ENCODE assay signal across 8 cellular contexts in the genomic region with DNA sequence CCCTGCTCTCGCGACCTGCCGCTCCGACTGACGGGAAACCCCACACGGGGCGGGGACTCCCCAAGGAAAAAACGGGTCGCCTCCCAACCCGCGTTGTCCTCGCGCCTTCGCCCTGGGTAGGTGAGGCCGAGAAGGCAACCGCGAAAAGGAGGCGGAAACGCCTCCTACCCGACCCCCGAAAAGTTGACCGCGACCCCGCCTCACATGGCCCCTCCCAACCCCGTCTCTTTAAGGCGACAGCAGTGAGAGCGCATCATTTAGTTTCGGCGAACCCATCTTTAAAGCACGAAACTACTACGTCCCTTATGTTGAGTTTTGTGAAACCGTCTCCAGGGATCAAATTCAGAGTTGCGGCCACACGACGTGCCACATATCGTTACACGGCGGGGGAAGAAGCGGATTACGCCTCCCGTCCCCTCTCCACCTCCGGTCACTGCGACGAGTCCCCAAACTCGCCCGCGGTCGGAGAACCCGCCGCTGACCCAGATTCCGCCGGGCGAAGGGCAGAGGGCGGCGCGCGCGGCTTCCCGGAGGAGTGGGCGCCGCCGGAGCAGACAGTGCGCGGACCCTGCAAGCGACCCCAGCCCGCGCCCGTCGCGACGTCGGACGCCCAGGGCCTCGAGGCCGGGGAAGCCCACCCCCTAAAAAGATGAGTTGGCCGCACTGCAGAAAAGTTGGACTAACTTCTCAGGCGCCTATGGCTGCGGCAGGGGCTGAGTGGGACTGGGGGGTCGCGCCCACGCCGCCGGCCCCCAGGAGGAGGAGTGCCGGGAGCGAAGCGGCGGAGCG. TPM values are rescaled to one million over a fixed set of nuclear protein-coding genes. Genes with fewer than 3 reads are reported as not detected.
A peak's percentile ranks its signal among the peaks of the same experiment; 100 is the strongest.
DNase-seq lines count a peak whose midpoint lies in the region; ATAC-seq, FAIRE-seq and TF ChIP-seq lines count a peak whose summit lies in the region.

No MANE protein-coding gene starts in this region.

- WGBS in suprapubic skin = 1% methylated on average over 20 of the region's 88 CpGs

- H3K4me3 ChIP-seq in HUES48 (ENCODE audit: low read depth, low read length) (peak overlapping the region; percentile 80), suprapubic skin (peak overlapping the region; percentile 99)

- no peak for TF ChIP-seq CTCF in suprapubic skin (IDR thresholded peaks at IDR 0.05)

- H3K27me3 ChIP-seq in HUES48 (ENCODE audit: control insufficient read depth, insufficient read depth, low read length) (no peaks in the 10 kb centered on the region), suprapubic skin (no peaks in the 10 kb centered on the region)

- in situ Hi-C loops in Caki2 (cut with HindIII; ENCODE audit: low pct_unique_long_range_greater_than_20kb, low sequenced_read_pairs) = no loop called here

- TF ChIP-seq EP300 in suprapubic skin (IDR thresholded peaks at IDR 0.05) = no peak

- peak overlapping the region; percentile 89 for H3K9ac ChIP-seq in HUES48 (ENCODE audit: low read depth, low read length)

- H3K4me1 ChIP-seq in HUES48 (ENCODE audit: control insufficient read depth, insufficient read depth, low read length) (peaks cover 20% of the 10 kb centered on the region), suprapubic skin (peaks cover 21% of the 10 kb centered on the region)

- H3K36me3 ChIP-seq in HUES48 (ENCODE audit: control insufficient read depth, insufficient read depth, low read length) (peaks cover 18% of the 10 kb centered on the region), suprapubic skin (no peaks in the 10 kb centered on the region)

- H3K9me3 ChIP-seq in HUES48 (ENCODE audit: control insufficient read depth, insufficient read depth, low read length) = no peaks in the 10 kb centered on the region
- H3K9me3 ChIP-seq in suprapubic skin = no peaks in the 10 kb centered on the region

- peak; percentile 44 to 67 for TF ChIP-seq POLR2A in suprapubic skin (IDR thresholded peaks at IDR 0.05)

- H3K27ac ChIP-seq in HUES48 (ENCODE audit: low read depth, low read length) = peak overlapping the region; percentile 89
- peak overlapping the region; percentile 99 for H3K27ac ChIP-seq in suprapubic skin

- peak; percentile 53 for ATAC-seq in GM21360 (IDR thresholded peaks at IDR 0.05; ENCODE audit: unreplicated experiment)

- no peak for FAIRE-seq in frontal cortex (lab: Jason Lieb, UNC)

- peak; percentile 78 for DNase-seq in Caki2 (ENCODE audit: low read depth)
- DNase-seq in SHP77 treated with DMSO at 0.1 percent for 48 hours (lab: John Stamatoyannopoulos, UW) = peak; percentile 73
- peak; percentile 81 for DNase-seq in activated gamma-delta T cell (lab: John Stamatoyannopoulos, UW)
- DNase-seq in frontal cortex (ENCODE audit: low spot score in 2 of 2) = peak; percentile 64 to 67
- DNase-seq in nucleus accumbens (lab: John Stamatoyannopoulos, UW) = peak in 50 of 56 donors; percentile 23 to 82 (median 56)
- peak; percentile 92 to 93 for DNase-seq in suprapubic skin (ENCODE audit: low spot score in 2 of 2)

RNA-seq across cellular contexts. Expression of gene ANP32E, which starts 1.1 kb away (rescaled TPM):
- 15.2 and 16.0 TPM in 2 replicates for total RNA-seq in Caki2 (2014; rRNA removed; shearing (Covaris generic); ENCODE audit: low replicate concordance)
- 18.8 TPM for total RNA-seq in frontal cortex
- total RNA-seq in suprapubic skin = 10 to 100 TPM in 3 of 4 donors, 1 to 10 TPM in 1; 7.5 to 17.6 (median 13.7) TPM

RNA-seq across cellular contexts. Expression of gene CA14, which starts 22.7 kb away (rescaled TPM):
- not detected in 2 replicates for total RNA-seq in Caki2 (2014; rRNA removed; shearing (Covaris generic); ENCODE audit: low replicate concordance)
- total RNA-seq in frontal cortex = 0.41 TPM
- 1 to 10 TPM in 2 of 4 donors, under 1 TPM in 2; 0.64 to 2.8 (median 1.1) TPM for total RNA-seq in suprapubic skin

RNA-seq across cellular contexts. Expression of gene APH1A, which starts 34.0 kb away (rescaled TPM):
- total RNA-seq in Caki2 (2014; rRNA removed; shearing (Covaris generic); ENCODE audit: low replicate concordance) = 160 and 210 TPM in 2 replicates
- total RNA-seq in frontal cortex (83.2 TPM), suprapubic skin (100 to 1,000 TPM in 3 of 4 donors, 10 to 100 TPM in 1; 92.5 to 141 (median 125) TPM)

RNA-seq across cellular contexts. Expression of gene C1orf54, which starts 37.7 kb away (rescaled TPM):
- total RNA-seq in Caki2 (2014; rRNA removed; shearing (Covaris generic); ENCODE audit: low replicate concordance) = 2.9 TPM in 1 of 2 replicates, not detected in the other
- total RNA-seq in frontal cortex = 9.4 TPM
- 10 to 100 TPM in 1 of 4 donors, 1 to 10 TPM in 2, under 1 TPM in 1; 0.96 to 16.0 (median 1.5) TPM for total RNA-seq in suprapubic skin

RNA-seq across cellular contexts. Expression of gene CIART, which starts 47.5 kb away (rescaled TPM):
- total RNA-seq in Caki2 (2014; rRNA removed; shearing (Covaris generic); ENCODE audit: low replicate concordance) = 10.3 and 15.3 TPM in 2 replicates
- total RNA-seq in frontal cortex (2.0 TPM), suprapubic skin (10 to 100 TPM; 15.8 to 37.4 (median 28.1) TPM)

Comparison
In these comparisons a context has a peak if more than half of its experiments do, and no peak if none do; other contexts are left out.
1. Peak in every context shown above with its lines: DNase-seq, ATAC-seq, H3K4me3 ChIP-seq and H3K27ac ChIP-seq.